In genomic region chr15:91989821-91990220, GRCh38 we compare ENCODE assay signal across 28 cellular contexts.
"Had no signal": no experiment of that assay in that cellular context is flagged by ENCODE, and none has a peak within 500 bp of the region (broad histone marks: within the 10 kb centered on the region; RNA-seq: fewer than 3 reads in every experiment).

No MANE protein-coding gene starts in this region.

- H3K27ac Mint-ChIP-seq: stimulated activated effector memory CD8-positive, alpha-beta T cell treated with anti-CD3 and anti-CD28 coated beads, Interleukin-12 subunit alpha, Interleukin-12 subunit beta, amount 100 ng/mL, for 72 hours; stimulated activated memory B cell treated with anti-CD40 and anti-IgM and Interleukin-4, amounts not matched to agents 10 μg/mL and 1 μg/mL and 100 μg/mL, for 72 hours; stimulated activated naive B cell treated with anti-CD40 and anti-IgM and Interleukin-4, amounts not matched to agents 10 μg/mL and 1 μg/mL and 100 μg/mL, for 72 hours; stimulated activated naive CD8-positive, alpha-beta T cell treated with anti-CD3 and anti-CD28 coated beads, Interleukin-15, amount 100 ng/mL, for 72 hours; stimulated activated naive CD8-positive, alpha-beta T cell treated with anti-CD3 and anti-CD28 coated beads, Interleukin-15, Interleukin-2, amounts not matched to agents 100 ng/mL and 50 ng/mL, for 24 hours had no signal

- H3K36me3 ChIP-seq: stomach, suprapubic skin, thoracic aorta, thyroid gland, tibial artery, tibial nerve, transverse colon, upper lobe of left lung, upper lobe of right lung, uterus, vagina had no signal

- H3K27me3 Mint-ChIP-seq: stimulated activated naive CD8-positive, alpha-beta T cell treated with anti-CD3 and anti-CD28 coated beads, Interleukin-15, amount 100 ng/mL, for 72 hours; stimulated activated naive CD8-positive, alpha-beta T cell treated with anti-CD3 and anti-CD28 coated beads, Interleukin-15, Interleukin-2, amounts not matched to agents 100 ng/mL and 50 ng/mL, for 24 hours; type B pancreatic cell had no signal

- H3K4me3 Mint-ChIP-seq: stimulated activated effector memory CD8-positive, alpha-beta T cell treated with anti-CD3 and anti-CD28 coated beads, Interleukin-12 subunit alpha, Interleukin-12 subunit beta, amount 100 ng/mL, for 72 hours; stimulated activated memory B cell treated with anti-CD40 and anti-IgM and Interleukin-4, amounts not matched to agents 10 μg/mL and 1 μg/mL and 100 μg/mL, for 72 hours; stimulated activated naive B cell treated with anti-CD40 and anti-IgM and Interleukin-4, amounts not matched to agents 10 μg/mL and 1 μg/mL and 100 μg/mL, for 72 hours; stimulated activated naive CD8-positive, alpha-beta T cell treated with anti-CD3 and anti-CD28 coated beads, Interleukin-15, amount 100 ng/mL, for 72 hours; stimulated activated naive CD8-positive, alpha-beta T cell treated with anti-CD3 and anti-CD28 coated beads, Interleukin-15, Interleukin-2, amounts not matched to agents 100 ng/mL and 50 ng/mL, for 24 hours; type B pancreatic cell had no signal

- DNase-seq: stimulated activated CD4-positive, alpha-beta T cell treated with anti-CD3 and anti-CD28 coated beads, Interleukin-2, amount 100 ng/mL, for 48 hours; stimulated activated CD4-positive, alpha-beta T cell treated with anti-CD3 and anti-CD28 coated beads, Interleukin-4, amount 100 ng/mL, for 1 hour; stimulated activated CD4-positive, alpha-beta T cell treated with anti-CD3 and anti-CD28 coated beads, Interleukin-4, amount 100 ng/mL, for 24 hours; stimulated activated CD4-positive, alpha-beta T cell treated with anti-CD3 and anti-CD28 coated beads, Interleukin-4, amount 100 ng/mL, for 4 hours; stimulated activated CD8-positive, alpha-beta memory T cell treated with anti-CD3 and anti-CD28 coated beads, Interleukin-4, amount 100 ng/mL, for 48 hours; stimulated activated naive B cell treated with anti-CD40 and anti-IgM and Interleukin-4, amounts not matched to agents 10 μg/mL and 1 μg/mL and 100 μg/mL, for 72 hours; stimulated activated naive CD4-positive, alpha-beta T cell; stimulated activated naive CD4-positive, alpha-beta T cell treated with Interleukin-2 at 50 U/mL for 16 hours; stimulated activated naive CD8-positive, alpha-beta T cell treated with anti-CD3 and anti-CD28 coated beads, Interleukin-15, amount 100 ng/mL, for 72 hours; stimulated activated naive CD8-positive, alpha-beta T cell treated with anti-CD3 and anti-CD28 coated beads, Interleukin-15, Interleukin-2, amounts not matched to agents 100 U/mL and 50 U/mL, for 24 hours; stomach; substantia nigra; testis; thyroid gland; tibial artery; transverse colon; upper lobe of left lung; upper lobe of right lung; uterus had no signal

- H3K27me3 ChIP-seq: stomach, suprapubic skin, testis, thyroid gland, tibial artery, tibial nerve, transverse colon, upper lobe of left lung, upper lobe of right lung, uterus, vagina had no signal

- H3K4me3 ChIP-seq: stomach, suprapubic skin, testis, thoracic aorta, thyroid gland, tibial artery, tibial nerve, transverse colon, upper lobe of left lung, upper lobe of right lung, uterus, vagina had no signal

- FAIRE-seq: urothelium cell line had no signal

- H3K4me1 Mint-ChIP-seq: stimulated activated memory B cell treated with anti-CD40 and anti-IgM and Interleukin-4, amounts not matched to agents 10 μg/mL and 1 μg/mL and 100 μg/mL, for 72 hours; stimulated activated naive B cell treated with anti-CD40 and anti-IgM and Interleukin-4, amounts not matched to agents 10 μg/mL and 1 μg/mL and 100 μg/mL, for 72 hours had no signal

- H3K36me3 Mint-ChIP-seq: stimulated activated effector memory CD8-positive, alpha-beta T cell treated with anti-CD3 and anti-CD28 coated beads, Interleukin-12 subunit alpha, Interleukin-12 subunit beta, amount 100 ng/mL, for 72 hours; stimulated activated memory B cell treated with anti-CD40 and anti-IgM and Interleukin-4, amounts not matched to agents 10 μg/mL and 1 μg/mL and 100 μg/mL, for 72 hours; stimulated activated naive B cell treated with anti-CD40 and anti-IgM and Interleukin-4, amounts not matched to agents 10 μg/mL and 1 μg/mL and 100 μg/mL, for 72 hours; type B pancreatic cell had no signal

- H3K9me3 ChIP-seq: stomach, suprapubic skin, testis, thoracic aorta, thyroid gland, tibial artery, tibial nerve, transverse colon, upper lobe of left lung, upper lobe of right lung, uterus, vagina had no signal

- H3K27ac ChIP-seq: stomach, suprapubic skin, testis, thoracic aorta, thyroid gland, tibial artery, transverse colon, upper lobe of left lung, upper lobe of right lung, uterus, vagina had no signal

- H3K4me1 ChIP-seq: stomach, testis, thyroid gland, transverse colon had no signal

- ATAC-seq: stimulated activated effector memory CD8-positive, alpha-beta T cell treated with anti-CD3 and anti-CD28 coated beads, Interleukin-12 subunit alpha, Interleukin-12 subunit beta, amount 100 ng/mL, for 72 hours; stimulated activated memory B cell treated with anti-CD40 and anti-IgM and Interleukin-4, amounts not matched to agents 10 μg/mL and 1 μg/mL and 100 μg/mL, for 72 hours; stimulated activated naive B cell treated with anti-CD40 and anti-IgM and Interleukin-4, amounts not matched to agents 10 μg/mL and 1 μg/mL and 100 μg/mL, for 72 hours; stimulated activated naive CD8-positive, alpha-beta T cell treated with anti-CD3 and anti-CD28 coated beads, Interleukin-15, amount 100 ng/mL, for 72 hours; stimulated activated naive CD8-positive, alpha-beta T cell treated with anti-CD3 and anti-CD28 coated beads, Interleukin-15, Interleukin-2, amounts not matched to agents 100 U/mL and 50 U/mL, for 24 hours; upper lobe of right lung had no signal
